Comparison of ENCODE assay signal across 8 cellular contexts in the genomic region with DNA sequence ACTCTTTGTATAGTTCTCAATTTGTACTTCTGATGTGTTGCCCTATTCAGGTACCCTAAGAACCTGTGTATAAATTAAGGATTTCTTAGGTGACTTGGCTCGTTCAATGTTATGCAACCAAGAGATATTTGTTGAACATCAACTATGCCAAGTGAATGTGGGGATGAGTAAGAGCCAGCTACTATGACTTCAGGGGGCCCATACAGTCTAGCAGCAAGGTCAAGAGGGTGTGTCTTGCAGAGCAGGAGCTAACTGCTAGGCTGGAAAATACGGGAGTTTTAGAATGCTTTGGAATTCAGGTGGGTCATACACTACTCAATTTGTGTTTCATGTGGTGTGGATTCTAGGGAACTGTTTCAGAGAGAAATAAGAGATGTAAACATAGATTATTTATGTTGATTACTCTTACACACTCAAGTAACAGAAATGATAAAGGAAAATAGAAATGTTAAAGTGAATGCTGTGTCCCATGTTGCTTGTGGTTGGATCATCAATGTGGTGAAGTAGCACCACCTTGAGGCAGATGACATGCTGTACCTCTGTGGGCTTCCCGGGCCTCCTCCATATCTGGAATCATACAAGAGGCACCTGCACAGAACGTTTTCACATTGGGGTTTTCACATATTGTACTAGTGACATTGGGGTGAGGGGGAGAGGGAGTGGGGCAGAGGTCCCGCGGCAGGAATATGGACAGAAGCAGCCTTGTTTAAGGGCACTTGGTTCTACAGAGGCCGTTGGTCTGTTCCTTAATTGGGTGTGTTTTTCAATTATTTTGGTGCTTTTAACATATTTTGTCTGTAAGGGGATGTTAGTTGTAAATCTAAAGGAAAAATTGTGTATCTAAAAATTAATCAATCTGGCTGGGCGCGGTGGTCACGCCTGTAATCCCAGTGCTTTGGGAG. TPM values are rescaled to one million over a fixed set of nuclear protein-coding genes. Genes with fewer than 3 reads are reported as not detected.
DNase-seq lines count a peak whose midpoint lies in the region; ATAC-seq and TF ChIP-seq lines count a peak whose summit lies in the region.

No MANE protein-coding gene starts in this region.

- TF ChIP-seq CTCF in GM20000 (IDR thresholded peaks at IDR 0.05; ENCODE audit: extremely low read depth, missing control alignments) (peak; percentile 56), OCI-LY1 (IDR thresholded peaks at IDR 0.05; ENCODE audit: low read length) (peak; percentile 81)

- H3K27me3 Mint-ChIP-seq in activated naive CD4-positive, alpha-beta T cell treated with anti-CD3 and anti-CD28 coated beads for 36 hours (ENCODE audit: low read depth), result no peaks in the 10 kb centered on the region

- no peaks in the 10 kb centered on the region for H3K4me1 ChIP-seq in OCI-LY1 (ENCODE audit: insufficient read depth, low read length, severe bottlenecking)

- H4K20me1 ChIP-seq in OCI-LY1 (ENCODE audit: insufficient read depth, low read length), result no peaks in the 10 kb centered on the region

- H3K36me3 Mint-ChIP-seq in activated naive CD4-positive, alpha-beta T cell treated with anti-CD3 and anti-CD28 coated beads for 36 hours (ENCODE audit: low read depth), result peaks cover 13% of the 10 kb centered on the region

- no peak overlapping the region for H3K27ac ChIP-seq in OCI-LY1 (ENCODE audit: low read depth, low read length, poor library complexity, severe bottlenecking)

- no peaks in the 10 kb centered on the region for H3K79me2 ChIP-seq in OCI-LY1 (ENCODE audit: insufficient read depth, low read length)

- CTCF ChIA-PET in activated naive CD4-positive, alpha-beta T cell treated with anti-CD3 and anti-CD28 coated beads for 36 hours (lab: Charles Lee), result interaction anchor here (0.5 to 0.9 kb wide), 3 partner anchors 25 to 221 kb away, joined by 4 read pairs; no protein-coding TSS in a partner anchor

- H3K27me3 ChIP-seq in OCI-LY1 (ENCODE audit: insufficient read depth, low read length), result no peaks in the 10 kb centered on the region

- H3K36me3 ChIP-seq in OCI-LY1 (ENCODE audit: insufficient read depth, low read length), result peaks cover 34% of the 10 kb centered on the region; the same call in 1 of the 2 replicates

- DNase-seq in DMS153 (lab: John Stamatoyannopoulos, UW) (peak; percentile 50), GM20000 (ENCODE audit: low spot score) (peak; percentile 48), HUDEP-2 (lab: John Stamatoyannopoulos, UW; ENCODE audit: unreplicated experiment in 76 of 76) (peak in 48 of 76 experiments; percentile 3 to 65 (median 24)), glomerular visceral epithelial cell (ENCODE audit: extremely low spot score) (peak; percentile 74), posterior cingulate gyrus (peak in 7 of 10 donors; percentile 37 to 88 (median 59))
- DNase-seq in activated naive CD4-positive, alpha-beta T cell treated with anti-CD3 and anti-CD28 coated beads for 36 hours, result peak; percentile 78

- H3F3A ChIP-seq in OCI-LY1 (ENCODE audit: insufficient read depth, low read length), result no peaks in the 10 kb centered on the region

- no peak overlapping the region for H3K9ac ChIP-seq in OCI-LY1 (ENCODE audit: low read length)

- peak overlapping the region; percentile 37 for H3K27ac Mint-ChIP-seq in activated naive CD4-positive, alpha-beta T cell treated with anti-CD3 and anti-CD28 coated beads for 36 hours

- no peaks in the 10 kb centered on the region for H3K9me2 ChIP-seq in OCI-LY1 (ENCODE audit: low read depth, low read length)

- no peak overlapping the region for H3K4me3 Mint-ChIP-seq in activated naive CD4-positive, alpha-beta T cell treated with anti-CD3 and anti-CD28 coated beads for 36 hours

- intact Hi-C loops in activated naive CD4-positive, alpha-beta T cell treated with anti-CD3 and anti-CD28 coated beads for 36 hours (cut with micrococcal nuclease), result loop anchor here (1.0 to 2.0 kb wide), 6 partner anchors 32 to 661 kb away; a partner anchor contains a TSS
- intact Hi-C loops in posterior cingulate gyrus (cut with DNase I), result loop anchor here (2.0 to 5.0 kb wide), 3 partner anchors 71 to 341 kb away; no protein-coding TSS in a partner anchor

- H3K4me1 Mint-ChIP-seq in activated naive CD4-positive, alpha-beta T cell treated with anti-CD3 and anti-CD28 coated beads for 36 hours (ENCODE audit: low read depth), result peaks cover 14% of the 10 kb centered on the region

- H3K9me3 Mint-ChIP-seq in activated naive CD4-positive, alpha-beta T cell treated with anti-CD3 and anti-CD28 coated beads for 36 hours, result no peaks in the 10 kb centered on the region

- no peak overlapping the region for H3K4me2 ChIP-seq in OCI-LY1 (ENCODE audit: low read length)

- no peak for ATAC-seq in GM19328 (IDR thresholded peaks at IDR 0.05; ENCODE audit: unreplicated experiment)

- no peaks in the 10 kb centered on the region for H3K9me3 ChIP-seq in OCI-LY1 (ENCODE audit: low read length)

- H3K4me3 ChIP-seq in OCI-LY1 (ENCODE audit: low read depth, low read length, poor library complexity, severe bottlenecking), result no peak overlapping the region

- no peak overlapping the region for H2AFZ ChIP-seq in OCI-LY1 (ENCODE audit: low read length)

RNA-seq across cellular contexts. Expression of a gene that starts 12.4 kb away (rescaled TPM):
- total RNA-seq in activated naive CD4-positive, alpha-beta T cell treated with anti-CD3 and anti-CD28 coated beads for 36 hours, result 100 to 1,000 TPM; 162 to 164 TPM

RNA-seq across cellular contexts. Expression of a gene that starts 30.0 kb away (rescaled TPM):
- not detected for total RNA-seq in activated naive CD4-positive, alpha-beta T cell treated with anti-CD3 and anti-CD28 coated beads for 36 hours

RNA-seq across cellular contexts. Expression of a gene that starts 32.9 kb away (rescaled TPM):
- total RNA-seq in activated naive CD4-positive, alpha-beta T cell treated with anti-CD3 and anti-CD28 coated beads for 36 hours, result 10 to 100 TPM; 14.0 to 14.3 TPM

Comparison
In these comparisons a context has a peak if more than half of its experiments do, and no peak if none do; other contexts are left out.
1. DNase-seq: peak in every context shown above with its lines; median percentile 78 in activated naive CD4-positive, alpha-beta T cell treated with anti-CD3 and anti-CD28 coated beads for 36 hours; 74 in glomerular visceral epithelial cell; 59 in posterior cingulate gyrus; 50 in DMS153; 48 in GM20000; 24 in HUDEP-2.